8 cellular contexts compared by ENCODE assay signal in the genomic region with DNA sequence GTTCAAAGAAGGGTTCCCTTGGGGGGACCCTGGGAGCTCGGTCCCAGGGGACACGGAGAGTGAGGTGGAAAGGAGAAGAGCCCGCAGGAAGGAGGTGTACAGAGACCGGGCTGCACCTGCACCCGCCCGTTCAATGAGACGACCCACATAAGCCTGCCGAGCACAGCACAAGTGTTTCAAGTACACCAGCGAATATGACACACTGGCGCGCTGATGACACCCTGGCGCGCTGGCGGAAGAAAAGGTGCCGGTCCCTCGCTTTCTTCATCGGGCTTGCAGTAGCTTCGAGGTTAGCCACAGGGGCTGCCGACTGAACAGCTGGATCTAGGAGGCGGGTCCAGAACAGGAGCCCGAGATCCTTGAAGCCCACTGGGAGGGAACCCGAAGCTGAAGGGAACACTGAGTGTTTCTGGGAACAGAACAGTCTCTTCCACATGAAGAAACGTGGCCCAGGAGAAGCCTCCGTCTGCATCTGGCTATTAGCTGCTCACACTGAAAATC. TPM values are rescaled to one million over a fixed set of nuclear protein-coding genes. Genes with fewer than 3 reads are reported as not detected.
A peak's percentile ranks its signal among the peaks of the same experiment; 100 is the strongest.
DNase-seq lines count a peak whose midpoint lies in the region; ATAC-seq and TF ChIP-seq lines count a peak whose summit lies in the region.

No MANE protein-coding gene starts in this region.

- H3K27me3 ChIP-seq in GM23338 (ENCODE audit: insufficient read depth) (no peaks in the 10 kb centered on the region), RWPE2 (ENCODE audit: insufficient read depth, poor library complexity, severe bottlenecking) (no peaks in the 10 kb centered on the region), esophagus muscularis mucosa (no peaks in the 10 kb centered on the region)

- H3K4me1 ChIP-seq in GM23338 (ENCODE audit: insufficient read depth): peaks cover 13% of the 10 kb centered on the region
- peaks cover 6% of the 10 kb centered on the region for H3K4me1 ChIP-seq in RWPE2 (ENCODE audit: insufficient read depth, poor library complexity, severe bottlenecking)
- H3K4me1 ChIP-seq in esophagus muscularis mucosa: peaks cover 18 to 27% (median 24%) of the 10 kb centered on the region in 4 donors

- H3K27me3 Mint-ChIP-seq in GM23338 (ENCODE audit: insufficient read depth, low read depth, poor library complexity): peaks cover 16% of the 10 kb centered on the region

- no peaks in the 10 kb centered on the region for H3K9me3 ChIP-seq in RWPE2 (ENCODE audit: severe bottlenecking)
- no peaks in the 10 kb centered on the region for H3K9me3 ChIP-seq in esophagus muscularis mucosa

- no peak overlapping the region for H3K27ac ChIP-seq in GM23338 (ENCODE audit: low read depth)
- H3K27ac ChIP-seq in RWPE2 (ENCODE audit: poor library complexity, severe bottlenecking): peak overlapping the region; percentile 49
- H3K27ac ChIP-seq in esophagus muscularis mucosa (replicated peaks in 1 of 4): peak overlapping the region; percentile 75 to 84 (median 80)

- no peak overlapping the region for H3K27ac Mint-ChIP-seq in GM23338

- WGBS in esophagus muscularis mucosa: 87% methylated on average over 21 of the region's 24 CpGs

- H3K4me3 Mint-ChIP-seq in GM23338: peak overlapping the region; percentile 83

- peaks cover 3% of the 10 kb centered on the region; the same call in 1 of the 2 replicates for H4K20me1 ChIP-seq in GM23338 (replicated peaks; ENCODE audit: insufficient read depth)

- TF ChIP-seq CTCF in GM23338 (conservative IDR thresholded peaks at IDR 0.05; ENCODE audit: low read depth in 2 of 2): no peak
- TF ChIP-seq CTCF in RWPE2 (IDR thresholded peaks at IDR 0.05; ENCODE audit: poor library complexity, severe bottlenecking): no peak
- TF ChIP-seq CTCF in esophagus muscularis mucosa (IDR thresholded peaks at IDR 0.05): no peak

- H3F3A ChIP-seq in GM23338 (replicated peaks; ENCODE audit: low read depth): peaks cover 21% of the 10 kb centered on the region

- H3K4me1 Mint-ChIP-seq in GM23338: peaks cover 2% of the 10 kb centered on the region; the same call in 1 of the 3 replicates

- TF ChIP-seq EP300 in esophagus muscularis mucosa (IDR thresholded peaks at IDR 0.05): no peak

- no peak overlapping the region; the same call in 1 of the 2 replicates for H2AFZ ChIP-seq in GM23338

- DNase-seq in GM23338 (ENCODE audit: low spot score): peak; percentile 37
- no peak for DNase-seq in RWPE2 (ENCODE audit: low spot score)
- no peak for DNase-seq in esophagus muscularis mucosa (ENCODE audit: extremely low spot score)
- DNase-seq in skeletal muscle cell (ENCODE audit: low read depth): no peak
- no peak for DNase-seq in RPMI8226
- DNase-seq in stimulated activated naive CD4-positive, alpha-beta T cell treated with Interleukin-2 at 50 U/mL for 16 hours (lab: John Stamatoyannopoulos, UW): no peak
- DNase-seq in NCI-H187 treated with DMSO at 0.1 percent for 48 hours (lab: John Stamatoyannopoulos, UW): no peak

- H3K36me3 ChIP-seq in GM23338 (ENCODE audit: insufficient read depth) (no peaks in the 10 kb centered on the region), RWPE2 (ENCODE audit: low read depth) (peaks cover 45% of the 10 kb centered on the region), esophagus muscularis mucosa (peaks cover 9 to 38% (median 32%) of the 10 kb centered on the region in 4 donors)

- ATAC-seq in GM23338 (peak; percentile 2; the same call in 1 of the 3 replicates), RWPE2 (ENCODE audit: low read depth) (no peak), GM21390 (IDR thresholded peaks at IDR 0.05; ENCODE audit: unreplicated experiment) (no peak)

- peak overlapping the region; percentile 83 for H3K4me2 ChIP-seq in GM23338

- no peak for TF ChIP-seq POLR2A in esophagus muscularis mucosa (IDR thresholded peaks at IDR 0.05; ENCODE audit: low read depth)

- H3K4me3 ChIP-seq in GM23338 (peak overlapping the region; percentile 68), RWPE2 (ENCODE audit: severe bottlenecking) (peak overlapping the region; percentile 98), esophagus muscularis mucosa (peak overlapping the region; percentile 69 to 88 (median 72)), skeletal muscle cell (ENCODE audit: low read depth, low read length) (peak overlapping the region; percentile 79)

- intact Hi-C loops in esophagus muscularis mucosa (cut with DNase I): loop anchor here (2.0 to 10.0 kb wide), 4 partner anchors 44 to 168 kb away; partner anchors contain the start of genes MGAT4B and RNF130

- H3K9me3 Mint-ChIP-seq in GM23338: no peaks in the 10 kb centered on the region

- peaks cover 19% of the 10 kb centered on the region for H3K36me3 Mint-ChIP-seq in GM23338 (ENCODE audit: low read depth)

- peaks cover 10% of the 10 kb centered on the region for H3K79me2 ChIP-seq in GM23338 (replicated peaks; ENCODE audit: insufficient read depth)

- H3K9me2 ChIP-seq in GM23338 (ENCODE audit: insufficient read depth): no peaks in the 10 kb centered on the region

TF ChIP-seq in GM23338, 12 proteins besides CTCF, POLR2A, EP300 and RAD21 (continues in another document):
- TF ChIP-seq CREB1 (CRISPR knock-in tag; IDR thresholded peaks at IDR 0.05; ENCODE audit: low read depth): no peak
- TF ChIP-seq, protein P1, sequence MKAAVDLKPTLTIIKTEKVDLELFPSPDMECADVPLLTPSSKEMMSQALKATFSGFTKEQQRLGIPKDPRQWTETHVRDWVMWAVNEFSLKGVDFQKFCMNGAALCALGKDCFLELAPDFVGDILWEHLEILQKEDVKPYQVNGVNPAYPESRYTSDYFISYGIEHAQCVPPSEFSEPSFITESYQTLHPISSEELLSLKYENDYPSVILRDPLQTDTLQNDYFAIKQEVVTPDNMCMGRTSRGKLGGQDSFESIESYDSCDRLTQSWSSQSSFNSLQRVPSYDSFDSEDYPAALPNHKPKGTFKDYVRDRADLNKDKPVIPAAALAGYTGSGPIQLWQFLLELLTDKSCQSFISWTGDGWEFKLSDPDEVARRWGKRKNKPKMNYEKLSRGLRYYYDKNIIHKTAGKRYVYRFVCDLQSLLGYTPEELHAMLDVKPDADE (IDR thresholded peaks at IDR 0.05): no peak
- TF ChIP-seq ZNF462 (CRISPR knock-in tag; IDR thresholded peaks at IDR 0.05): no peak

RNA-seq across cellular contexts. Expression of gene TBC1D9B, which starts 1.4 kb away (rescaled TPM):
- 34.5 and 38.0 TPM in 2 replicates for total RNA-seq in GM23338 (2014; rRNA removed; shearing (Covaris generic))
- polyA plus RNA-seq in GM23338 (2016; fragmentation: Nextera tagmentation; extraction: Ambion mirVana): 17.1 and 19.0 TPM in 2 replicates
- total RNA-seq in esophagus muscularis mucosa: 100 to 1,000 TPM in 2 of 4 donors, 10 to 100 TPM in 2; 80.2 to 229 (median 143) TPM

RNA-seq across cellular contexts. Expression of gene MRNIP, which starts 47.7 kb away (rescaled TPM):
- total RNA-seq in GM23338 (2014; rRNA removed; shearing (Covaris generic)): 29.4 and 34.4 TPM in 2 replicates
- 18.0 and 18.2 TPM in 2 replicates for polyA plus RNA-seq in GM23338 (2016; fragmentation: Nextera tagmentation; extraction: Ambion mirVana)
- 10 to 100 TPM; 21.2 to 34.2 (median 23.3) TPM for total RNA-seq in esophagus muscularis mucosa
